In the genomic region with DNA sequence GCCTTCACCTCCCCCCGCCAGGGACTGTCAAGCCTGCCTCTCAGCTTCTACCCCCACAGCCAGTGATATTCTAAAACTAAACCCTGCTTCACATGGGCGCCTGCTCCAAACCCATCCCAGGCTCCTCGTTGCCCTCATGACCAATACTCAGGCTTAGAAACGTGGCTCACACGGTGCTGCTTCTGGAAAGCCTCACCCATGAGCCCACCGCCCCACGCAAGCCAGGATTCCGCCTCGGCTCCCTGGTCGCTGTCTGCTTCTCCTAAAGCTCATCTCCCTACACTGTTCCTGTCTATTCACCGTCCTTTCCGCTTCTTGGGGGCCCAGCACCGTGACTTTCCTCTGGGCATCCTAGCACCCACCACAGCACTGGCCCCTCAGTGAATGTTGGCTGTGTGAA, we compare ENCODE assay signal across 24 cellular contexts.
A peak's percentile ranks its signal among the peaks of the same experiment; 100 is the strongest.
DNase-seq lines count a peak whose midpoint lies in the region; ATAC-seq and TF ChIP-seq lines count a peak whose summit lies in the region.
"Had no signal": no experiment of that assay in that cellular context is flagged by ENCODE, and none has a peak within 500 bp of the region (broad histone marks: within the 10 kb centered on the region; RNA-seq: fewer than 3 reads in every experiment).

No MANE protein-coding gene starts in this region.

- no peak overlapping the region for H2BK5ac ChIP-seq in neuronal stem cell (ENCODE audit: low read length)

- no peak overlapping the region for H2AFZ ChIP-seq in neuronal stem cell (ENCODE audit: low read length)
- H2AFZ ChIP-seq: GM23248 had no signal

- no peak overlapping the region for H2BK15ac ChIP-seq in neuronal stem cell (ENCODE audit: low read length)

- no peaks in the 10 kb centered on the region for H3K79me1 ChIP-seq in neuronal stem cell (ENCODE audit: low read depth, low read length)

- peaks cover 26 to 29% of the 10 kb centered on the region in 2 donors for H3K36me3 ChIP-seq in neuronal stem cell (replicated peaks in 1 of 2; ENCODE audit: control insufficient read depth in 2 of 2, insufficient read depth in 2 of 2, low read length in 2 of 2)
- H3K36me3 ChIP-seq: BE2C; BLaER1 treated with 17β-estradiol and CSF1 and Interleukin-3, amounts not matched to agents 10 nM and 100 nM had no signal

- H3K23ac ChIP-seq in neuronal stem cell (ENCODE audit: low read depth, low read length, poor library complexity), result no peak overlapping the region

- no peak overlapping the region for H3K4me3 ChIP-seq in neuronal stem cell (ENCODE audit: low read length in 2 of 2)
- H3K4me3 ChIP-seq: A549; BLaER1 treated with 17β-estradiol and CSF1 and Interleukin-3, amounts not matched to agents 10 nM and 100 nM; GM12878; GM23248 had no signal

- H3K14ac ChIP-seq in neuronal stem cell (ENCODE audit: low read length), result no peak overlapping the region

- H2BK12ac ChIP-seq in neuronal stem cell (ENCODE audit: low read length), result no peak overlapping the region

- no peak overlapping the region for H3K27ac ChIP-seq in neuronal stem cell (replicated peaks; ENCODE audit: low read length)
- H3K27ac ChIP-seq: A549; BLaER1 treated with 17β-estradiol and CSF1 and Interleukin-3, amounts not matched to agents 10 nM and 100 nM; GM23248 had no signal

- no peak overlapping the region for H3K4me2 ChIP-seq in neuronal stem cell (ENCODE audit: insufficient read depth, low read length, poor library complexity, severe bottlenecking)
- H3K4me2 ChIP-seq: A549; BLaER1 treated with 17β-estradiol and CSF1 and Interleukin-3, amounts not matched to agents 10 nM and 100 nM had no signal

- H2AK5ac ChIP-seq in neuronal stem cell (ENCODE audit: low read depth, low read length), result no peak overlapping the region

- no CpG with 5 or more reads among the region's 13 CpGs for WGBS in neuronal stem cell (ENCODE audit: extremely low coverage in 2 of 2, insufficient read length in 2 of 2, insufficient replicate concordance in 1 of 2), 2 donors

- POLR2A ChIA-PET in activated naive CD8-positive, alpha-beta T cell treated with anti-CD3 and anti-CD28 coated beads, Interleukin-2, amount 10 ng/mL, durations not matched to agents 7 days and 5 days (lab: Charles Lee), result interaction anchor here (0.6 kb wide), 1 partner anchor 12 kb away, joined by 4 read pairs; no protein-coding TSS in a partner anchor

- no peaks in the 10 kb centered on the region for H3K4me1 ChIP-seq in neuronal stem cell (ENCODE audit: control insufficient read depth in 2 of 2, insufficient read depth in 1 of 2, low read depth in 1 of 2, low read length in 2 of 2)
- H3K4me1 ChIP-seq: A549, BE2C had no signal

- H3K9ac ChIP-seq in neuronal stem cell (ENCODE audit: low read depth, low read length, poor library complexity), result peak overlapping the region; percentile 2
- H3K9ac ChIP-seq: BLaER1 treated with 17β-estradiol and CSF1 and Interleukin-3, amounts not matched to agents 10 nM and 100 nM; GM23248 had no signal

- no peak overlapping the region for H4K8ac ChIP-seq in neuronal stem cell (ENCODE audit: low read depth, low read length)

- ATAC-seq in activated naive CD8-positive, alpha-beta T cell treated with anti-CD3 and anti-CD28 coated beads, Interleukin-2, amount 10 ng/mL, durations not matched to agents 7 days and 5 days (ENCODE audit: low read depth), result no peak
- no peak for ATAC-seq in HG02642 (IDR thresholded peaks at IDR 0.05; ENCODE audit: poor library complexity, unreplicated experiment)
- ATAC-seq: A549, GM12878 had no signal

- H2BK120ac ChIP-seq in neuronal stem cell (ENCODE audit: low read depth, low read length), result no peak overlapping the region

- no peak for DNase-seq in activated naive CD8-positive, alpha-beta T cell treated with anti-CD3 and anti-CD28 coated beads, Interleukin-2, amount 10 ng/mL, durations not matched to agents 7 days and 5 days
- DNase-seq in activated naive CD8-positive, alpha-beta T cell treated with anti-CD3 and anti-CD28 coated beads for 36 hours, result no peak
- DNase-seq in endothelial cell (ENCODE audit: low spot score) (no peak), neuronal stem cell (ENCODE audit: low spot score) (no peak), NCI-H226 (no peak)
- DNase-seq in activated naive CD4-positive, alpha-beta T cell treated with Interleukin-2 at 50 U/mL for 16 hours, result no peak
- DNase-seq: 8988T; ACHN; AML-193; BE2C; CD4-positive, alpha-beta T cell; CD8-positive, alpha-beta memory T cell; DMS 273 treated with DMSO at 0.1 percent for 48 hours; DMS79; EL; GDM1; GM23248; H7; HCEC 1CT had no signal

- H3K4me1 Mint-ChIP-seq in activated naive CD8-positive, alpha-beta T cell treated with anti-CD3 and anti-CD28 coated beads, Interleukin-2, amount 10 ng/mL, durations not matched to agents 7 days and 5 days, result peaks cover 4% of the 10 kb centered on the region
- peaks cover 2% of the 10 kb centered on the region for H3K4me1 Mint-ChIP-seq in activated naive CD8-positive, alpha-beta T cell treated with anti-CD3 and anti-CD28 coated beads for 36 hours
- H3K4me1 Mint-ChIP-seq in endothelial cell (ENCODE audit: unreplicated experiment), result peaks cover 2% of the 10 kb centered on the region

- H3K9me3 Mint-ChIP-seq in activated naive CD8-positive, alpha-beta T cell treated with anti-CD3 and anti-CD28 coated beads, Interleukin-2, amount 10 ng/mL, durations not matched to agents 7 days and 5 days, result peaks cover 23% of the 10 kb centered on the region
- peaks cover 12% of the 10 kb centered on the region for H3K9me3 Mint-ChIP-seq in activated naive CD8-positive, alpha-beta T cell treated with anti-CD3 and anti-CD28 coated beads for 36 hours
- peaks cover 15% of the 10 kb centered on the region for H3K9me3 Mint-ChIP-seq in endothelial cell (ENCODE audit: unreplicated experiment)

- peaks cover 20 to 23% of the 10 kb centered on the region in 2 donors for H3K9me3 ChIP-seq in neuronal stem cell (replicated peaks in 1 of 2; ENCODE audit: control insufficient read depth in 2 of 2, insufficient read depth in 1 of 2, low read depth in 1 of 2, low read length in 2 of 2)
- H3K9me3 ChIP-seq: A549, BE2C had no signal

- H3K4me3 Mint-ChIP-seq in activated naive CD8-positive, alpha-beta T cell treated with anti-CD3 and anti-CD28 coated beads, Interleukin-2, amount 10 ng/mL, durations not matched to agents 7 days and 5 days, result no peak overlapping the region
- H3K4me3 Mint-ChIP-seq in activated naive CD8-positive, alpha-beta T cell treated with anti-CD3 and anti-CD28 coated beads for 36 hours, result no peak overlapping the region
- peak overlapping the region; percentile 52 for H3K4me3 Mint-ChIP-seq in endothelial cell (ENCODE audit: unreplicated experiment)
- H3K4me3 Mint-ChIP-seq: CD14-positive monocyte; CD4-positive, alpha-beta T cell; CD8-positive, alpha-beta memory T cell had no signal

- peak overlapping the region; percentile 10 for H3K27ac Mint-ChIP-seq in activated naive CD8-positive, alpha-beta T cell treated with anti-CD3 and anti-CD28 coated beads, Interleukin-2, amount 10 ng/mL, durations not matched to agents 7 days and 5 days
- H3K27ac Mint-ChIP-seq in activated naive CD8-positive, alpha-beta T cell treated with anti-CD3 and anti-CD28 coated beads for 36 hours, result no peak overlapping the region
- no peak overlapping the region for H3K27ac Mint-ChIP-seq in endothelial cell (ENCODE audit: unreplicated experiment)
- H3K27ac Mint-ChIP-seq: CD4-positive, alpha-beta T cell had no signal

- H4K91ac ChIP-seq in neuronal stem cell (ENCODE audit: low read depth, low read length, poor library complexity), result no peak overlapping the region

- no peak for TF ChIP-seq CTCF in endothelial cell (IDR thresholded peaks at IDR 0.05; ENCODE audit: unreplicated experiment)

- no peak overlapping the region for H3K18ac ChIP-seq in neuronal stem cell (ENCODE audit: low read length)

- peaks cover 17% of the 10 kb centered on the region for H3K36me3 Mint-ChIP-seq in activated naive CD8-positive, alpha-beta T cell treated with anti-CD3 and anti-CD28 coated beads, Interleukin-2, amount 10 ng/mL, durations not matched to agents 7 days and 5 days
- H3K36me3 Mint-ChIP-seq in activated naive CD8-positive, alpha-beta T cell treated with anti-CD3 and anti-CD28 coated beads for 36 hours, result peaks cover 5% of the 10 kb centered on the region
- H3K36me3 Mint-ChIP-seq in endothelial cell (ENCODE audit: low read depth, unreplicated experiment), result peaks cover 55% of the 10 kb centered on the region

- no peaks in the 10 kb centered on the region for H3K27me3 ChIP-seq in neuronal stem cell (ENCODE audit: control insufficient read depth in 3 of 3, insufficient read depth in 3 of 3, low read depth in 1 of 3, low read length in 3 of 3)
- H3K27me3 ChIP-seq: BE2C; BLaER1 treated with 17β-estradiol and CSF1 and Interleukin-3, amounts not matched to agents 10 nM and 100 nM had no signal

- peaks cover 10% of the 10 kb centered on the region for H3K27me3 Mint-ChIP-seq in activated naive CD8-positive, alpha-beta T cell treated with anti-CD3 and anti-CD28 coated beads, Interleukin-2, amount 10 ng/mL, durations not matched to agents 7 days and 5 days
- H3K27me3 Mint-ChIP-seq in activated naive CD8-positive, alpha-beta T cell treated with anti-CD3 and anti-CD28 coated beads for 36 hours, result peaks cover 4% of the 10 kb centered on the region
- H3K27me3 Mint-ChIP-seq in endothelial cell (ENCODE audit: unreplicated experiment), result peaks cover 11% of the 10 kb centered on the region
- H3K27me3 Mint-ChIP-seq: CD4-positive, alpha-beta T cell had no signal

- no peak overlapping the region for H3K4ac ChIP-seq in neuronal stem cell (ENCODE audit: low read length)
